16 cellular contexts compared by ENCODE assay signal in genomic region chr1:200872446-200873115, GRCh38. TPM values are rescaled to one million over a fixed set of nuclear protein-coding genes. Genes with fewer than 3 reads are reported as not detected.
DNase-seq lines count a peak whose midpoint lies in the region; ATAC-seq, FAIRE-seq and TF ChIP-seq lines count a peak whose summit lies in the region.
"Had no signal": no experiment of that assay in that cellular context is flagged by ENCODE, and none has a peak within 500 bp of the region (broad histone marks: within the 10 kb centered on the region; RNA-seq: fewer than 3 reads in every experiment).

Gene GPR25 (plus strand): TSS chr1:200872981. CDS start chr1:200873038, 57 bp downstream.

- no TSS peak for BruUV-seq in IMR-90 (replicated peaks; lab: Mats Ljungman, UMichigan)

- dilution Hi-C loops in IMR-90 (cut with HindIII; ENCODE audit: low sequenced_read_pairs, unreplicated experiment): no loop called here

- H3K14ac ChIP-seq in IMR-90 (replicated peaks; ENCODE audit: low read depth, low read length) (no peak within 1 kb of the TSS), H1 (ENCODE audit: insufficient read length) (no peak within 1 kb of the TSS), neuronal stem cell (ENCODE audit: low read length) (no peak within 1 kb of the TSS)

- H2AK5ac ChIP-seq in IMR-90 (ENCODE audit: low read depth, low read length) (no peak within 1 kb of the TSS), H1 (ENCODE audit: low read depth, low read length) (no peak within 1 kb of the TSS), neuronal stem cell (ENCODE audit: low read depth, low read length) (peak within 1 kb of the TSS; percentile 63)

- no peak within 1 kb of the TSS for H3K4ac ChIP-seq in IMR-90 (ENCODE audit: low read depth, low read length)
- no peak within 1 kb of the TSS for H3K4ac ChIP-seq in H1 (replicated peaks; ENCODE audit: insufficient read length, low read depth, low read length)
- H3K4ac ChIP-seq in neuronal stem cell (ENCODE audit: low read length): no peak within 1 kb of the TSS

- H3K79me2 ChIP-seq in H1 (ENCODE audit: control insufficient read depth in 1 of 2, insufficient read depth in 2 of 2, low read length in 2 of 2): no peaks in the 10 kb centered on the region

- H3K9me1 ChIP-seq in IMR-90 (ENCODE audit: insufficient read depth, low read length): no peaks in the 10 kb centered on the region; the same call in 1 of the 2 replicates

- in situ Hi-C loops in IMR-90 (cut with MboI; ENCODE audit: low sequenced_read_pairs): no loop called here

- TF ChIP-seq RAD21 in IMR-90 (IDR thresholded peaks at IDR 0.05; ENCODE audit: low read length) (no peak), H1 (IDR thresholded peaks at IDR 0.05 in 1 of 2, conservative IDR thresholded peaks at IDR 0.05 in 1 of 2; ENCODE audit: low read depth in 2 of 2, low read length in 2 of 2) (no peak)

- no peak within 1 kb of the TSS for H4K5ac ChIP-seq in IMR-90 (ENCODE audit: low read depth, low read length)
- H4K5ac ChIP-seq in H1 (ENCODE audit: insufficient read length, low read depth, low read length): no peak within 1 kb of the TSS

- H2AFZ ChIP-seq in IMR-90 (replicated peaks; ENCODE audit: low read length, poor library complexity) (peak within 1 kb of the TSS; percentile 82), H1 (ENCODE audit: low read length) (0 out of 2 replicates have a peak within 1 kb of the TSS, but pooled peaks have one; percentile 2), neuronal stem cell (ENCODE audit: low read length) (no peak within 1 kb of the TSS)

- no peaks in the 10 kb centered on the region for H3K9me3 ChIP-seq in IMR-90 (ENCODE audit: control insufficient read depth, insufficient read depth, low read length)
- no peaks in the 10 kb centered on the region for H3K9me3 ChIP-seq in H1 (ENCODE audit: insufficient read depth in 2 of 2, low read depth in 1 of 2, low read length in 1 of 2)
- H3K9me3 ChIP-seq in neuronal stem cell (replicated peaks in 1 of 2; ENCODE audit: control insufficient read depth in 2 of 2, insufficient read depth in 1 of 2, low read depth in 1 of 2, low read length in 2 of 2): no peaks in the 10 kb centered on the region

- no peaks in the 10 kb centered on the region for H4K20me1 ChIP-seq in IMR-90 (ENCODE audit: insufficient read depth, low read length)
- H4K20me1 ChIP-seq in H1 (replicated peaks in 1 of 2; ENCODE audit: control insufficient read depth in 1 of 2, insufficient read depth in 2 of 2, low read length in 2 of 2): no peaks in the 10 kb centered on the region

- no peak within 1 kb of the TSS for H3K56ac ChIP-seq in IMR-90 (ENCODE audit: extremely low read depth, insufficient read depth, low read length)
- no peak within 1 kb of the TSS for H3K56ac ChIP-seq in H1 (replicated peaks; ENCODE audit: insufficient read length, low read depth, low read length)

- H3K23me2 ChIP-seq in H1 (ENCODE audit: low read depth, low read length): no peaks in the 10 kb centered on the region

- H2BK120ac ChIP-seq in IMR-90 (ENCODE audit: low read depth, low read length) (no peak within 1 kb of the TSS), H1 (replicated peaks; ENCODE audit: low read depth, low read length) (no peak within 1 kb of the TSS), neuronal stem cell (ENCODE audit: low read depth, low read length) (no peak within 1 kb of the TSS)

- no peak within 1 kb of the TSS for H4K91ac ChIP-seq in IMR-90 (ENCODE audit: insufficient read depth, low read depth, low read length)
- H4K91ac ChIP-seq in H1 (replicated peaks; ENCODE audit: insufficient read length, low read length): no peak within 1 kb of the TSS
- no peak within 1 kb of the TSS for H4K91ac ChIP-seq in neuronal stem cell (ENCODE audit: low read depth, low read length, poor library complexity)

- H2BK12ac ChIP-seq in H1 (ENCODE audit: low read depth, low read length): no peak within 1 kb of the TSS
- H2BK12ac ChIP-seq in neuronal stem cell (ENCODE audit: low read length): peak within 1 kb of the TSS; percentile 48

- no peak within 1 kb of the TSS for H3K27ac ChIP-seq in IMR-90 (ENCODE audit: insufficient read depth, low read length)
- no peak within 1 kb of the TSS for H3K27ac ChIP-seq in H1 (ENCODE audit: low read depth, low read length)
- no peak within 1 kb of the TSS for H3K27ac ChIP-seq in neuronal stem cell (replicated peaks; ENCODE audit: low read length)
- H3K27ac ChIP-seq: C4-2B, epithelial cell of prostate had no signal

- peak within 1 kb of the TSS; percentile 27 for H3K4me3 ChIP-seq in AG04449 (ENCODE audit: low read depth, low read length)
- H3K4me3 ChIP-seq in IMR-90 (ENCODE audit: insufficient read depth, low read depth, low read length): no peak within 1 kb of the TSS
- no peak within 1 kb of the TSS for H3K4me3 ChIP-seq in H1 (ENCODE audit: extremely low read depth in 1 of 4, insufficient read depth in 2 of 4, low read depth in 3 of 4, low read length in 4 of 4)
- no peak within 1 kb of the TSS for H3K4me3 ChIP-seq in neuronal stem cell (ENCODE audit: low read length in 2 of 2)

- peak within 1 kb of the TSS; percentile 52 for H2AK9ac ChIP-seq in IMR-90 (replicated peaks; ENCODE audit: low read depth, low read length, poor library complexity)

- WGBS in IMR-90 (ENCODE audit: extremely low coverage in 2 of 2, insufficient read length in 1 of 2), 2 experiments: no CpG with 5 or more reads among the region's 23 CpGs
- WGBS in H1 (ENCODE audit: extremely low coverage in 1 of 2, insufficient coverage in 1 of 2, insufficient read length in 1 of 2, insufficient replicate concordance in 2 of 2, low coverage in 1 of 2, low lambda C conversion rate in 2 of 2, missing lambda C conversion rate in 1 of 2), 2 experiments: 92% methylated on average over 18 of the region's 23 CpGs; no CpG with 5 or more reads in 1 of the 2 experiments
- no CpG with 5 or more reads among the region's 23 CpGs for WGBS in neuronal stem cell (ENCODE audit: extremely low coverage in 2 of 2, insufficient read length in 2 of 2, insufficient replicate concordance in 1 of 2), 2 donors

- H2BK15ac ChIP-seq in IMR-90 (ENCODE audit: low read depth, low read length): no peak within 1 kb of the TSS
- H2BK15ac ChIP-seq in H1 (ENCODE audit: low read length): no peak within 1 kb of the TSS
- H2BK15ac ChIP-seq in neuronal stem cell (ENCODE audit: low read length): no peak within 1 kb of the TSS

- H3K23ac ChIP-seq in IMR-90 (ENCODE audit: low read depth, low read length) (no peak within 1 kb of the TSS), H1 (ENCODE audit: insufficient read length) (no peak within 1 kb of the TSS), neuronal stem cell (ENCODE audit: low read depth, low read length, poor library complexity) (peak within 1 kb of the TSS; percentile 39)

- no peak for TF ChIP-seq POLR2A in IMR-90 (IDR thresholded peaks at IDR 0.05; ENCODE audit: low read depth, low read length)
- no peak for TF ChIP-seq POLR2A in H1 (IDR thresholded peaks at IDR 0.05; ENCODE audit: control extremely low read depth in 1 of 2, low read depth in 2 of 2, low read length in 2 of 2)

- no peak for FAIRE-seq in H1 (lab: Jason Lieb, UNC)
- FAIRE-seq: keratinocyte had no signal

- CTCF ChIA-PET in AG04449 (lab: Yijun Ruan, JAX): no interaction called here
- CTCF ChIA-PET in IMR-90 (lab: Yijun Ruan, JAX): no interaction called here
- CTCF ChIA-PET in H1 (lab: Charles Lee; ENCODE audit: partially characterized antibody): interaction anchor here (1.0 to 1.9 kb wide), 2 partner anchors 18 to 100 kb away, joined by 4 to 9 read pairs; no protein-coding TSS in a partner anchor

- 0 out of 2 replicates have a peak, but pooled peaks have one; percentile 13 for ATAC-seq in IMR-90 (ENCODE audit: low read depth)
- ATAC-seq in GM18870 (IDR thresholded peaks at IDR 0.05; ENCODE audit: unreplicated experiment): no peak
- ATAC-seq in HG02938 (IDR thresholded peaks at IDR 0.05; ENCODE audit: unreplicated experiment): no peak

- H2BK5ac ChIP-seq in IMR-90 (ENCODE audit: low read depth, low read length, poor library complexity, severe bottlenecking): no peak within 1 kb of the TSS
- H2BK5ac ChIP-seq in H1 (ENCODE audit: low read depth, low read length): no peak within 1 kb of the TSS
- no peak within 1 kb of the TSS for H2BK5ac ChIP-seq in neuronal stem cell (ENCODE audit: low read length)

- no peak within 1 kb of the TSS for H3K9ac ChIP-seq in IMR-90 (ENCODE audit: low read depth, low read length)
- no peak within 1 kb of the TSS for H3K9ac ChIP-seq in H1 (replicated peaks in 1 of 4; ENCODE audit: extremely low read depth in 1 of 4, low read depth in 3 of 4, low read length in 3 of 4)
- H3K9ac ChIP-seq in neuronal stem cell (ENCODE audit: low read depth, low read length, poor library complexity): no peak within 1 kb of the TSS

- no peak for DNase-seq in AG04449 (ENCODE audit: low read depth, low spot score)
- DNase-seq in IMR-90: no peak
- peak in 1 of 2 experiments; percentile 37 for DNase-seq in H1 (ENCODE audit: low read depth in 1 of 2, low spot score in 2 of 2)
- DNase-seq in neuronal stem cell (ENCODE audit: low spot score): no peak
- DNase-seq in NCI-H187 (lab: John Stamatoyannopoulos, UW): no peak
- no peak for DNase-seq in NOMO-1 treated with DMSO at 0.1 percent for 48 hours (lab: John Stamatoyannopoulos, UW; ENCODE audit: unreplicated experiment)
- DNase-seq: activated CD4-positive, CD25-positive, alpha-beta regulatory T cell treated with anti-CD3 and anti-CD28 coated beads, Interleukin-2, amount 50 U/mL, for 72 hours; MM.1S; NCI-H345; SHP77 had no signal

- H3K36me3 ChIP-seq in IMR-90 (ENCODE audit: control insufficient read depth, insufficient read depth, low read length) (no peaks in the 10 kb centered on the region), H1 (ENCODE audit: control insufficient read depth in 2 of 4, insufficient read depth in 4 of 4, low read length in 3 of 4) (no peaks in the 10 kb centered on the region), neuronal stem cell (replicated peaks in 1 of 2; ENCODE audit: control insufficient read depth in 2 of 2, insufficient read depth in 2 of 2, low read length in 2 of 2) (no peaks in the 10 kb centered on the region)

- TF ChIP-seq CTCF in AG04449 (IDR thresholded peaks at IDR 0.05; ENCODE audit: insufficient read depth, low read length, missing control alignments) (no peak), IMR-90 (conservative IDR thresholded peaks at IDR 0.05; ENCODE audit: low read depth, low read length) (no peak), H1 (IDR thresholded peaks at IDR 0.05; ENCODE audit: control extremely low read depth in 1 of 3, insufficient read depth in 1 of 3, low read depth in 1 of 3, low read length in 3 of 3) (no peak)

- H4K8ac ChIP-seq in IMR-90 (ENCODE audit: low read depth in 2 of 2, low read length in 2 of 2) (no peak within 1 kb of the TSS), H1 (ENCODE audit: extremely low read depth, insufficient read depth, low read length) (peak within 1 kb of the TSS; percentile 70), neuronal stem cell (ENCODE audit: low read depth, low read length) (no peak within 1 kb of the TSS)

- H3K18ac ChIP-seq in IMR-90 (ENCODE audit: low read depth, low read length) (no peak within 1 kb of the TSS), H1 (ENCODE audit: extremely low read depth, low read length) (no peak within 1 kb of the TSS; the same call in 1 of the 2 replicates), neuronal stem cell (ENCODE audit: low read length) (peak within 1 kb of the TSS; percentile 53)

- H2BK20ac ChIP-seq in IMR-90 (ENCODE audit: low read depth, low read length) (no peak within 1 kb of the TSS), H1 (ENCODE audit: low read length) (no peak within 1 kb of the TSS)

- H3K27me3 ChIP-seq in IMR-90 (ENCODE audit: control insufficient read depth, insufficient read depth, low read length) (peaks cover 68% of the 10 kb centered on the region), H1 (replicated peaks in 1 of 4; ENCODE audit: control insufficient read depth in 3 of 4, extremely low read depth in 1 of 4, insufficient read depth in 3 of 4, low read length in 3 of 4) (no peaks in the 10 kb centered on the region), neuronal stem cell (ENCODE audit: control insufficient read depth in 3 of 3, insufficient read depth in 3 of 3, low read depth in 1 of 3, low read length in 3 of 3) (no peaks in the 10 kb centered on the region)

- no peaks in the 10 kb centered on the region for H3K79me1 ChIP-seq in IMR-90 (ENCODE audit: low read depth in 1 of 2, low read length in 2 of 2)
- no peaks in the 10 kb centered on the region for H3K79me1 ChIP-seq in H1 (ENCODE audit: low read depth, low read length)
- H3K79me1 ChIP-seq in neuronal stem cell (ENCODE audit: low read depth, low read length): no peaks in the 10 kb centered on the region

- POLR2A ChIA-PET in AG04449 (lab: Yijun Ruan, JAX): no interaction called here
- POLR2A ChIA-PET in IMR-90 (lab: Charles Lee; ENCODE audit: unreplicated experiment): no interaction called here
- POLR2A ChIA-PET in H1 (lab: Charles Lee; ENCODE audit: partially characterized antibody): interaction anchor here (0.6 to 3.1 kb wide), 3 partner anchors 20 to 122 kb away, joined by 3 to 31 read pairs (median 3); partner anchors contain the start of gene INAVA

- intact Hi-C loops in IMR-90 (cut with micrococcal nuclease): no loop called here

- H3K4me2 ChIP-seq in IMR-90 (ENCODE audit: low read depth, low read length) (peak within 1 kb of the TSS; percentile 28), H1 (ENCODE audit: insufficient read depth in 1 of 2, low read depth in 2 of 2, low read length in 2 of 2) (no peak within 1 kb of the TSS), neuronal stem cell (ENCODE audit: insufficient read depth, low read length, poor library complexity, severe bottlenecking) (no peak within 1 kb of the TSS)

- H3K4me1 ChIP-seq in IMR-90 (ENCODE audit: control insufficient read depth, insufficient read depth, low read length): peaks cover 6% of the 10 kb centered on the region
- peaks cover 0 to 8% (median 4%) of the 10 kb centered on the region in 4 experiments; a peak in 4 of 7 replicates for H3K4me1 ChIP-seq in H1 (replicated peaks in 1 of 4; ENCODE audit: control insufficient read depth in 3 of 4, insufficient read depth in 4 of 4, low read length in 3 of 4)
- H3K4me1 ChIP-seq in neuronal stem cell (ENCODE audit: control insufficient read depth in 2 of 2, insufficient read depth in 1 of 2, low read depth in 1 of 2, low read length in 2 of 2): peaks cover 5 to 8% of the 10 kb centered on the region in 2 donors

- no peak for TF ChIP-seq EP300 in H1 (IDR thresholded peaks at IDR 0.05; ENCODE audit: borderline replicate concordance in 1 of 2, low read depth in 2 of 2, low read length in 2 of 2)

RNA-seq across cellular contexts. Expression of gene GPR25, which starts in this region (rescaled TPM):
- total RNA-seq in IMR-90 (2012; rRNA removed): not detected in 2 replicates
- polyA plus RNA-seq in IMR-90 (2012; rRNA removed) (not detected in 2 replicates), H1 (2011; rRNA removed) (not detected in 2 replicates)
- polyA plus RNA-seq in IMR-90 (2012; cell fraction: cytosol; rRNA removed): not detected in 2 replicates
- polyA plus RNA-seq in IMR-90 (2012; cell fraction: nucleus; rRNA removed; ENCODE audit: low replicate concordance): not detected in 2 replicates
- total RNA-seq in H1 (2021; fragmentation: NEBNext Ultra II Directional; extraction: Animal tissue kit (Norgen Biotek cat#: 25700)): not detected in 2 replicates
- not detected for polyA plus RNA-seq in H1 (2011; cell fraction: cytosol; rRNA removed)
- polyA plus RNA-seq in H1 (2011; cell fraction: nucleus; rRNA removed): not detected
- polyA plus RNA-seq in H1 (2012, experiment 1 of 2): not detected in 4 replicates
- polyA plus RNA-seq in H1 (2012, experiment 2 of 2): not detected
- not detected for polyA plus RNA-seq in H1 (2013, experiment 1 of 2)
- 0.04 TPM for polyA plus RNA-seq in H1 (2013, experiment 2 of 2)
- not detected in 2 replicates for polyA minus RNA-seq in H1 (2011; rRNA and poly(A)+ RNA removed)
- polyA minus RNA-seq in H1 (2011; cell fraction: cytosol; rRNA and poly(A)+ RNA removed): not detected
- not detected for polyA minus RNA-seq in H1 (2011; cell fraction: nucleus; rRNA and poly(A)+ RNA removed)
- polyA plus RNA-seq in neuronal stem cell (2013, experiment 1 of 2): not detected
- not detected for polyA plus RNA-seq in neuronal stem cell (2013, experiment 2 of 2)
- total RNA-seq: progenitor cell of endocrine pancreas had no signal
- polyA plus RNA-seq: keratinocyte had no signal

Comparison
In these comparisons a context has a peak if more than half of its experiments do, and no peak if none do; other contexts are left out.
1. Peak in ATAC-seq and H3K4me2 ChIP-seq in IMR-90; RNA of the gene not detected or under 1 TPM.